ENCODE assay signal across 9 cellular contexts in the genomic region with DNA sequence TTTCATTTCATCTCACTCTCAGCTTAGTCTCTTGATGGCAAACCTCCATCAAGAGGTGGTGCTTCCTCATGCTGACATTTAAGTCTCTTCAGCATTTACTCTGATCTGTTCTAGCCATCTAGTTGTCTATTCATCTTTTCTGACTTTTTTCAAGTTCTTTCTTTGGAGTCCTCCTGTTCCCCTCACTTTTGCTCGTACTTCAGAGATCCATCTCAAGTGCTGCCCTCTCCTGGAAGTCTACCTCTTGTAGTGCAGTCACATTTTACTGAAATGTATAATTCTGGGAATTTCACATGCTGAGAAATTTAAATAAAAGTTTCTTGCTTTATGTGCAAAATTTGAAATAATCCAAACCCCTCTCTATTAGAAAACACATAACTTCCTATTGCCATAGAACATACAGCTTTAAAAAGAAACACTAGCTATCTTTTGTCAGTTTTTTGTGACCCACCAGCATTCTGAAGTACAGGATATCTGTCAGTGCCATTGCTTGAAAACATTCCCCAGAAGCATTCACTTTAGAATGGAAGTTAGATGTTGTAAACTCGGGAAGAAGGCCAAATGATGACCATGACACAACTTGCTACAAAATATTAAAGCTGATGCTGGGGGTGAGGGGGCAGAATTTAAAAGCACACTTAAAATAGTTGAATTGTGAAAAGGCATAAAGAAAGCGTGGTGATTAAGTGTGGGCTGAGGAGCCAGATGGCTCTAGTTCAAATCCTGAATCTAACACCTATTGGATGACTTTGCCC. TPM values are rescaled to one million over a fixed set of nuclear protein-coding genes. Genes with fewer than 3 reads are reported as not detected.
DNase-seq lines count a peak whose midpoint lies in the region; ATAC-seq, FAIRE-seq and TF ChIP-seq lines count a peak whose summit lies in the region.
"Had no signal": no experiment of that assay in that cellular context is flagged by ENCODE, and none has a peak within 500 bp of the region (broad histone marks: within the 10 kb centered on the region; RNA-seq: fewer than 3 reads in every experiment).

No MANE protein-coding gene starts in this region.

- no peak overlapping the region for H3K27ac ChIP-seq in fibroblast of lung (ENCODE audit: insufficient read depth, low read length)

- peaks cover 87% of the 10 kb centered on the region for H3K79me2 ChIP-seq in fibroblast of lung (ENCODE audit: control insufficient read depth, insufficient read depth, low read length)

- peak; percentile 36 to 59 for TF ChIP-seq CTCF in fibroblast of lung (conservative IDR thresholded peaks at IDR 0.05 in 1 of 2, IDR thresholded peaks at IDR 0.05 in 1 of 2; ENCODE audit: low read depth in 1 of 2, low read length in 2 of 2)

- H3K9ac ChIP-seq in fibroblast of lung (ENCODE audit: insufficient read depth, low read length) = no peak overlapping the region

- no peak overlapping the region for H3K4me3 ChIP-seq in fibroblast of lung (replicated peaks in 1 of 4; ENCODE audit: control extremely low read depth in 1 of 4, insufficient read depth in 1 of 4, low read depth in 3 of 4, low read length in 4 of 4)

- no peak overlapping the region for H2AFZ ChIP-seq in fibroblast of lung (ENCODE audit: low read length)

- H4K20me1 ChIP-seq in fibroblast of lung (ENCODE audit: control insufficient read depth, extremely low read depth, insufficient read depth, low read length) = peaks cover 2% of the 10 kb centered on the region

- peak in 4 of 6 experiments; percentile 1 to 32 (median 7) for DNase-seq in stimulated activated naive CD4-positive, alpha-beta T cell (lab: John Stamatoyannopoulos, UW)
- DNase-seq in stimulated activated naive CD4-positive, alpha-beta T cell treated with Interleukin-2 at 50 U/mL for 16 hours (lab: John Stamatoyannopoulos, UW) = no peak
- DNase-seq in NCI-H82 (lab: John Stamatoyannopoulos, UW) (peak; percentile 86), fibroblast of lung (ENCODE audit: low read depth in 2 of 2) (peak; percentile 38 to 58), urothelium cell line (ENCODE audit: low spot score) (peak; percentile 9), NCI-H2029 treated with DMSO at 0.1 percent for 48 hours (lab: John Stamatoyannopoulos, UW) (no peak), NCI-H187 (lab: John Stamatoyannopoulos, UW) (no peak)

- H3K36me3 ChIP-seq in fibroblast of lung (ENCODE audit: control insufficient read depth, insufficient read depth, low read length) = no peaks in the 10 kb centered on the region

- ATAC-seq in HG02678 (IDR thresholded peaks at IDR 0.05; ENCODE audit: unreplicated experiment) = no peak
- ATAC-seq: stimulated activated memory B cell treated with anti-CD40 and anti-IgM and Interleukin-4, amounts not matched to agents 10 μg/mL and 1 μg/mL and 100 μg/mL, for 72 hours had no signal

- H3K4me1 ChIP-seq in fibroblast of lung (ENCODE audit: control insufficient read depth, extremely low read depth, insufficient read depth, low read length) = peaks cover 2% of the 10 kb centered on the region

- no peaks in the 10 kb centered on the region for H3K9me3 ChIP-seq in fibroblast of lung (ENCODE audit: control insufficient read depth, insufficient read depth, low read depth, low read length)

- FAIRE-seq in urothelium cell line (lab: Jason Lieb, UNC) = no peak

- H3K4me2 ChIP-seq in fibroblast of lung (ENCODE audit: extremely low read depth, insufficient read depth, low read length) = no peak overlapping the region

- H3K27me3 ChIP-seq in fibroblast of lung (ENCODE audit: control insufficient read depth, insufficient read depth, low read length) = no peaks in the 10 kb centered on the region

RNA-seq across cellular contexts. Expression of a gene that starts 21.9 kb away (rescaled TPM):
- total RNA-seq in fibroblast of lung = 20.8 and 25.2 TPM in 2 replicates
- polyA plus RNA-seq in fibroblast of lung = 6.4 and 12.4 TPM in 2 replicates
- polyA plus RNA-seq in fibroblast of lung (2012) = 4.4 and 8.1 TPM in 2 replicates
- polyA minus RNA-seq in fibroblast of lung (ENCODE audit: low replicate concordance) = 0.30 and 2.4 TPM in 2 replicates

Comparison
In these comparisons a context has a peak if more than half of its experiments do, and no peak if none do; other contexts are left out.
1. DNase-seq: peak in stimulated activated naive CD4-positive, alpha-beta T cell (4 of 6), NCI-H82 (single experiment), fibroblast of lung (2 of 2) and urothelium cell line (single experiment); none in stimulated activated naive CD4-positive, alpha-beta T cell treated with Interleukin-2 at 50 U/mL for 16 hours (single experiment), NCI-H2029 treated with DMSO at 0.1 percent for 48 hours (single experiment) and NCI-H187 (0 of 2).